In genomic region chr15:96403932-96404331, GRCh38 we compare ENCODE assay signal across 33 cellular contexts.
"Had no signal": no experiment of that assay in that cellular context is flagged by ENCODE, and none has a peak within 500 bp of the region (broad histone marks: within the 10 kb centered on the region; RNA-seq: fewer than 3 reads in every experiment).

No MANE protein-coding gene starts in this region.

- H3K36me3 ChIP-seq: adrenal gland, ascending aorta, brain microvascular endothelial cell, breast epithelium, cardiac muscle cell had no signal

- H3K27ac ChIP-seq: adrenal gland, ascending aorta, body of pancreas, brain microvascular endothelial cell, breast epithelium, cardiac muscle cell had no signal

- H3K4me1 ChIP-seq: breast epithelium had no signal

- H3K4me3 ChIP-seq: adrenal gland, ascending aorta, body of pancreas, breast epithelium, cardiac muscle cell had no signal

- ATAC-seq: activated naive CD4-positive, alpha-beta T cell treated with anti-CD3 and anti-CD28 coated beads, Interleukin-2, amount 50 U/mL, for 72 hours; activated naive CD8-positive, alpha-beta T cell treated with anti-CD3 and anti-CD28 coated beads, Interleukin-2, amount 50 U/mL, for 24 hours; activated T-cell treated with anti-CD3 and anti-CD28 coated beads, Interleukin-2, amount 50 U/mL, for 4 hours; activated T-cell treated with anti-CD3 and anti-CD28 coated beads, Interleukin-2, amount 50 U/mL, for 72 hours; activated T-helper 17 cell treated with anti-CD3 and anti-CD28 coated beads, Interleukin-2, amount 50 U/mL, for 72 hours; body of pancreas had no signal

- H3K9me3 ChIP-seq: adrenal gland, ascending aorta, body of pancreas, breast epithelium had no signal

- DNase-seq: activated effector memory CD4-positive, alpha-beta T cell treated with anti-CD3 and anti-CD28 coated beads, Interleukin-2, amount 50 U/mL, for 16 hours; activated effector memory CD4-positive, alpha-beta T cell treated with Interleukin-2 at 50 U/mL for 16 hours; activated gamma-delta T cell; activated gamma-delta T cell treated with Interleukin-2 at 50 U/mL for 16 hours; activated naive CD4-positive, alpha-beta T cell; activated naive CD4-positive, alpha-beta T cell treated with anti-CD3 and anti-CD28 coated beads for 36 hours; activated naive CD4-positive, alpha-beta T cell treated with anti-CD3 and anti-CD28 coated beads, Interleukin-2, amount 10 ng/mL, durations not matched to agents 7 days and 5 days; activated naive CD4-positive, alpha-beta T cell treated with anti-CD3 and anti-CD28 coated beads, Interleukin-2, amount 50 U/mL, for 16 hours; activated naive CD4-positive, alpha-beta T cell treated with Interleukin-2 at 50 U/mL for 16 hours; activated naive CD8-positive, alpha-beta T cell treated with anti-CD3 and anti-CD28 coated beads for 36 hours; activated naive CD8-positive, alpha-beta T cell treated with anti-CD3 and anti-CD28 coated beads, Interleukin-2, amount 10 ng/mL, durations not matched to agents 7 days and 5 days; activated naive CD8-positive, alpha-beta T cell treated with anti-CD3 and anti-CD28 coated beads, Interleukin-2, amount 50 U/mL, for 24 hours; activated T-cell treated with anti-CD3 and anti-CD28 coated beads, Interleukin-2, amount 50 U/mL, for 24 hours; activated T-cell treated with anti-CD3 and anti-CD28 coated beads, Interleukin-2, amount 50 U/mL, for 4 hours; activated T-cell treated with anti-CD3 and anti-CD28 coated beads, Interleukin-2, amount 50 U/mL, for 48 hours; activated T-cell treated with anti-CD3 and anti-CD28 coated beads, Interleukin-2, amount 50 U/mL, for 72 hours; adrenal gland; amniotic stem cell; amygdala; anterior cingulate cortex; aorta; body of pancreas; brain microvascular endothelial cell; caudate nucleus; central memory CD4-positive, alpha-beta T cell; cerebellar nuclear complex had no signal

- FAIRE-seq: astrocyte, bronchial epithelial cell had no signal
